ENCODE assay signal across 21 cellular contexts in genomic region chr12:72448089-72448488, GRCh38.
"Had no signal": no experiment of that assay in that cellular context is flagged by ENCODE, and none has a peak within 500 bp of the region (broad histone marks: within the 10 kb centered on the region; RNA-seq: fewer than 3 reads in every experiment).

No MANE protein-coding gene starts in this region.

- H3K27ac Mint-ChIP-seq: activated CD4-positive, alpha-beta T cell treated with anti-CD3 and anti-CD28 coated beads, Interleukin-2, amount 10 ng/mL, durations not matched to agents 7 days and 5 days; activated naive CD4-positive, alpha-beta T cell treated with anti-CD3 and anti-CD28 coated beads, Interleukin-2, amount 10 ng/mL, durations not matched to agents 7 days and 5 days; activated naive CD8-positive, alpha-beta T cell treated with anti-CD3 and anti-CD28 coated beads, Interleukin-2, amount 50 U/mL, for 24 hours; nephron progenitor cell had no signal

- H3K9me3 Mint-ChIP-seq: activated CD4-positive, alpha-beta T cell treated with anti-CD3 and anti-CD28 coated beads, Interleukin-2, amount 10 ng/mL, durations not matched to agents 7 days and 5 days had no signal

- H3K4me3 Mint-ChIP-seq: activated CD4-positive, alpha-beta T cell treated with anti-CD3 and anti-CD28 coated beads, Interleukin-2, amount 10 ng/mL, durations not matched to agents 7 days and 5 days; activated naive CD4-positive, alpha-beta T cell treated with anti-CD3 and anti-CD28 coated beads, Interleukin-2, amount 10 ng/mL, durations not matched to agents 7 days and 5 days; activated naive CD8-positive, alpha-beta T cell treated with anti-CD3 and anti-CD28 coated beads, Interleukin-2, amount 50 U/mL, for 24 hours; activated T-cell treated with anti-CD3 and anti-CD28 coated beads, Interleukin-2, amount 50 U/mL, for 4 hours; central memory CD8-positive, alpha-beta T cell; nephron progenitor cell had no signal

- H3K27me3 Mint-ChIP-seq: activated CD4-positive, alpha-beta T cell treated with anti-CD3 and anti-CD28 coated beads, Interleukin-2, amount 10 ng/mL, durations not matched to agents 7 days and 5 days; activated naive CD4-positive, alpha-beta T cell treated with anti-CD3 and anti-CD28 coated beads, Interleukin-2, amount 10 ng/mL, durations not matched to agents 7 days and 5 days; activated naive CD8-positive, alpha-beta T cell treated with anti-CD3 and anti-CD28 coated beads, Interleukin-2, amount 50 U/mL, for 24 hours; central memory CD8-positive, alpha-beta T cell had no signal

- H3K27ac ChIP-seq: brain microvascular endothelial cell, left lung, tibial artery had no signal

- H3K36me3 Mint-ChIP-seq: activated naive CD4-positive, alpha-beta T cell treated with anti-CD3 and anti-CD28 coated beads, Interleukin-2, amount 10 ng/mL, durations not matched to agents 7 days and 5 days had no signal

- H3K4me1 Mint-ChIP-seq: activated CD4-positive, alpha-beta T cell treated with anti-CD3 and anti-CD28 coated beads, Interleukin-2, amount 10 ng/mL, durations not matched to agents 7 days and 5 days; activated naive CD4-positive, alpha-beta T cell treated with anti-CD3 and anti-CD28 coated beads, Interleukin-2, amount 10 ng/mL, durations not matched to agents 7 days and 5 days; activated naive CD8-positive, alpha-beta T cell treated with anti-CD3 and anti-CD28 coated beads, Interleukin-2, amount 50 U/mL, for 24 hours; central memory CD8-positive, alpha-beta T cell; nephron progenitor cell had no signal

- DNase-seq: activated CD4-positive, alpha-beta T cell treated with anti-CD3 and anti-CD28 coated beads, Interleukin-2, amount 10 ng/mL, durations not matched to agents 7 days and 5 days; activated CD8-positive, alpha-beta memory T cell treated with anti-CD3 and anti-CD28 coated beads, Interleukin-2, amount 50 U/mL, for 4 hours; activated naive CD4-positive, alpha-beta T cell treated with anti-CD3 and anti-CD28 coated beads, Interleukin-2, amount 10 ng/mL, durations not matched to agents 7 days and 5 days; activated naive CD8-positive, alpha-beta T cell treated with anti-CD3 and anti-CD28 coated beads, Interleukin-2, amount 50 U/mL, for 24 hours; activated T-cell treated with anti-CD3 and anti-CD28 coated beads, Interleukin-2, amount 50 U/mL, for 4 hours; aorta; brain microvascular endothelial cell; cortex of kidney; effector CD4-positive, alpha-beta T cell; hippocampal formation; left lung; nephron progenitor cell; nucleus accumbens; posterior cingulate gyrus; retina; stimulated activated CD4-positive, alpha-beta T cell treated with anti-CD3 and anti-CD28 coated beads, Interleukin-12 subunit alpha, Interleukin-12 subunit beta, amount 100 ng/mL, for 4 hours; stimulated activated CD4-positive, alpha-beta T cell treated with anti-CD3 and anti-CD28 coated beads, Interleukin-2, amount 100 ng/mL, for 24 hours; stimulated activated naive CD8-positive, alpha-beta T cell treated with anti-CD3 and anti-CD28 coated beads, Interleukin-15, Interleukin-2, amounts not matched to agents 100 U/mL and 50 U/mL, for 24 hours; substantia nigra; tibial artery had no signal

- H3K4me1 ChIP-seq: left lung, tibial artery had no signal

- ATAC-seq: activated naive CD8-positive, alpha-beta T cell treated with anti-CD3 and anti-CD28 coated beads, Interleukin-2, amount 50 U/mL, for 24 hours; activated T-cell treated with anti-CD3 and anti-CD28 coated beads, Interleukin-2, amount 50 U/mL, for 4 hours; left lung; stimulated activated naive CD8-positive, alpha-beta T cell treated with anti-CD3 and anti-CD28 coated beads, Interleukin-15, Interleukin-2, amounts not matched to agents 100 U/mL and 50 U/mL, for 24 hours had no signal

- H3K4me3 ChIP-seq: left lung, tibial artery had no signal

- H3K36me3 ChIP-seq: brain microvascular endothelial cell, left lung, tibial artery had no signal

- H3K27me3 ChIP-seq: brain microvascular endothelial cell, left lung, tibial artery had no signal
